ENCODE assay signal across 8 cellular contexts in genomic region chr1:157137051-157137772, GRCh38. TPM values are rescaled to one million over a fixed set of nuclear protein-coding genes. Genes with fewer than 3 reads are reported as not detected.
DNase-seq lines count a peak whose midpoint lies in the region; ATAC-seq, FAIRE-seq and TF ChIP-seq lines count a peak whose summit lies in the region.

No MANE protein-coding gene starts in this region.

- H3K36me3 ChIP-seq in GM06990 (ENCODE audit: control insufficient read depth, insufficient read depth, low read length) (peaks cover 6% of the 10 kb centered on the region), lower lobe of right lung (peaks cover 40% of the 10 kb centered on the region), upper lobe of left lung (peaks cover 9 to 38% (median 29%) of the 10 kb centered on the region in 4 donors)

- no peaks in the 10 kb centered on the region for H3K27me3 Mint-ChIP-seq in central memory CD8-positive, alpha-beta T cell

- no peak for TF ChIP-seq CTCF in GM06990 (IDR thresholded peaks at IDR 0.05; ENCODE audit: insufficient read depth, low read length, poor library complexity, severe bottlenecking)
- no peak for TF ChIP-seq CTCF in lower lobe of right lung (IDR thresholded peaks at IDR 0.05)
- TF ChIP-seq CTCF in upper lobe of left lung (IDR thresholded peaks at IDR 0.05), result no peak

- peaks cover 52% of the 10 kb centered on the region for H3K4me1 ChIP-seq in lower lobe of right lung
- peaks cover 28 to 51% (median 34%) of the 10 kb centered on the region in 4 donors for H3K4me1 ChIP-seq in upper lobe of left lung

- H3K4me3 Mint-ChIP-seq in central memory CD8-positive, alpha-beta T cell, result peak overlapping the region; percentile 94

- H3K27ac ChIP-seq in lower lobe of right lung (peak overlapping the region; percentile 99), upper lobe of left lung (peak overlapping the region; percentile 92 to 98 (median 96))

- peaks cover 41% of the 10 kb centered on the region for H3K36me3 Mint-ChIP-seq in central memory CD8-positive, alpha-beta T cell (ENCODE audit: insufficient read depth)

- WGBS in upper lobe of left lung, 2 donors, result 3 to 8% methylated on average over 12 to 16 of the region's 16 CpGs

- H3K4me3 ChIP-seq in GM06990 (replicated peaks; ENCODE audit: low read depth, low read length) (peak overlapping the region; percentile 99), lower lobe of right lung (peak overlapping the region; percentile 90), upper lobe of left lung (peak overlapping the region; percentile 70 to 99 (median 81))

- H3K9me3 ChIP-seq in lower lobe of right lung (no peaks in the 10 kb centered on the region), upper lobe of left lung (no peaks in the 10 kb centered on the region)

- no peaks in the 10 kb centered on the region for H3K9me3 Mint-ChIP-seq in central memory CD8-positive, alpha-beta T cell

- H3K27ac Mint-ChIP-seq in central memory CD8-positive, alpha-beta T cell (ENCODE audit: low read depth), result peak overlapping the region; percentile 93

- no peak for FAIRE-seq in urothelium cell line (lab: Jason Lieb, UNC)

- H3K27me3 ChIP-seq in GM06990 (replicated peaks; ENCODE audit: control insufficient read depth, insufficient read depth, low read length) (no peaks in the 10 kb centered on the region), lower lobe of right lung (ENCODE audit: low read depth) (no peaks in the 10 kb centered on the region), upper lobe of left lung (no peaks in the 10 kb centered on the region)

- no peak for DNase-seq in GM06990 (ENCODE audit: extremely low read depth, insufficient read length)
- peak; percentile 55 for DNase-seq in NOMO-1 treated with DMSO at 0.1 percent for 48 hours (lab: John Stamatoyannopoulos, UW; ENCODE audit: unreplicated experiment)
- no peak for DNase-seq in central memory CD8-positive, alpha-beta T cell (ENCODE audit: low spot score in 2 of 2)
- no peak for DNase-seq in lower lobe of right lung
- DNase-seq in upper lobe of left lung, result peak in 1 of 2 donors; percentile 38
- no peak for DNase-seq in urothelium cell line (ENCODE audit: low spot score)
- no peak for DNase-seq in NCI-H2107 treated with DMSO at 0.1 percent for 48 hours (lab: John Stamatoyannopoulos, UW; ENCODE audit: unreplicated experiment)

- TF ChIP-seq POLR2A in upper lobe of left lung (IDR thresholded peaks at IDR 0.05), result peak in 1 of 4 donors; percentile 12

- intact Hi-C loops in lower lobe of right lung (cut with DNase I), result no loop called here

- no peak for ATAC-seq in central memory CD8-positive, alpha-beta T cell (replicated peaks; ENCODE audit: extremely low read depth, poor library complexity, severe bottlenecking)
- no peak for ATAC-seq in lower lobe of right lung
- peak in 1 of 2 donors; percentile 6 for ATAC-seq in upper lobe of left lung (ENCODE audit: low FRiP score in 2 of 2)
- ATAC-seq in HG03175 (IDR thresholded peaks at IDR 0.05; ENCODE audit: unreplicated experiment), result no peak

- H3K4me1 Mint-ChIP-seq in central memory CD8-positive, alpha-beta T cell, result peaks cover 70% of the 10 kb centered on the region

- TF ChIP-seq EP300 in upper lobe of left lung (IDR thresholded peaks at IDR 0.05), result no peak

RNA-seq across cellular contexts. Expression of gene ETV3, which starts 1.0 kb away (rescaled TPM):
- total RNA-seq in lower lobe of right lung (29.5 TPM), upper lobe of left lung (10 to 100 TPM; 14.7 to 34.8 (median 27.6) TPM)

RNA-seq across cellular contexts. Expression of gene ETV3L, which starts 37.6 kb away (rescaled TPM):
- total RNA-seq in lower lobe of right lung (not detected), upper lobe of left lung (not detected)
